13 cellular contexts compared by ENCODE assay signal in the genomic region with DNA sequence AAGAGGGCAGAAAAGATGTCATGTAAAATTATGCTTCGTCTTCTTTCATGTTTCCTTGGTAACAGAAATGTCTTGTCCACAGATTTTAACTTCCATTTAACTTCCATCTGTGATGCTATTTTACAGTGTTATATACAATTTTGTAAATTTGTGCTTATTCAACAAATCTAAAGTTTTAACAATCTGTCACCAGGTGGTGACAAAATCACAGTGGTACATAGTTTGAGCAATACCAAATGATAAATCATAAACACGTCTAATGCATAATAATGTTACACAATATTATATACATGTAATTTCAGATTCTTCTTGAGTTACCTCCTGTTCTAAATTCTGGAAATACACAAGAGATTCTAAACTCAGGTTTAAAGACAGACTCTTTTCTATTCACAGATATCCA.
"Had no signal": no experiment of that assay in that cellular context is flagged by ENCODE, and none has a peak within 500 bp of the region (broad histone marks: within the 10 kb centered on the region; RNA-seq: fewer than 3 reads in every experiment).

No MANE protein-coding gene starts in this region.

- ATAC-seq: activated CD4-positive, CD25-positive, alpha-beta regulatory T cell treated with anti-CD3 and anti-CD28 coated beads, Interleukin-2, amount 50 U/mL, for 24 hours; activated CD8-positive, alpha-beta memory T cell treated with anti-CD3 and anti-CD28 coated beads, Interleukin-2, amount 10 ng/mL, durations not matched to agents 7 days and 5 days; left ventricle myocardium superior had no signal

- FAIRE-seq: frontal cortex had no signal

- DNase-seq: activated CD4-positive, alpha-beta T cell treated with anti-CD3 and anti-CD28 coated beads, Interleukin-2, amount 50 U/mL, for 48 hours; activated CD8-positive, alpha-beta memory T cell treated with anti-CD3 and anti-CD28 coated beads, Interleukin-2, amount 10 ng/mL, durations not matched to agents 7 days and 5 days; activated effector memory CD4-positive, alpha-beta T cell treated with Interleukin-2 at 50 U/mL for 16 hours; activated T-cell treated with anti-CD3 and anti-CD28 coated beads, Interleukin-2, amount 50 U/mL, for 24 hours; amygdala; cortex of kidney; islet precursor cell; left ventricle myocardium superior; mesenchymal stem cell; stimulated activated CD4-positive, alpha-beta T cell treated with anti-CD3 and anti-CD28 coated beads, Interleukin-12 subunit alpha, Interleukin-12 subunit beta, amount 100 ng/mL, for 4 hours; stimulated activated naive CD4-positive, alpha-beta T cell treated with Interleukin-2 at 50 U/mL for 16 hours had no signal
